1 cellular context compared by ENCODE assay signal in the genomic region with DNA sequence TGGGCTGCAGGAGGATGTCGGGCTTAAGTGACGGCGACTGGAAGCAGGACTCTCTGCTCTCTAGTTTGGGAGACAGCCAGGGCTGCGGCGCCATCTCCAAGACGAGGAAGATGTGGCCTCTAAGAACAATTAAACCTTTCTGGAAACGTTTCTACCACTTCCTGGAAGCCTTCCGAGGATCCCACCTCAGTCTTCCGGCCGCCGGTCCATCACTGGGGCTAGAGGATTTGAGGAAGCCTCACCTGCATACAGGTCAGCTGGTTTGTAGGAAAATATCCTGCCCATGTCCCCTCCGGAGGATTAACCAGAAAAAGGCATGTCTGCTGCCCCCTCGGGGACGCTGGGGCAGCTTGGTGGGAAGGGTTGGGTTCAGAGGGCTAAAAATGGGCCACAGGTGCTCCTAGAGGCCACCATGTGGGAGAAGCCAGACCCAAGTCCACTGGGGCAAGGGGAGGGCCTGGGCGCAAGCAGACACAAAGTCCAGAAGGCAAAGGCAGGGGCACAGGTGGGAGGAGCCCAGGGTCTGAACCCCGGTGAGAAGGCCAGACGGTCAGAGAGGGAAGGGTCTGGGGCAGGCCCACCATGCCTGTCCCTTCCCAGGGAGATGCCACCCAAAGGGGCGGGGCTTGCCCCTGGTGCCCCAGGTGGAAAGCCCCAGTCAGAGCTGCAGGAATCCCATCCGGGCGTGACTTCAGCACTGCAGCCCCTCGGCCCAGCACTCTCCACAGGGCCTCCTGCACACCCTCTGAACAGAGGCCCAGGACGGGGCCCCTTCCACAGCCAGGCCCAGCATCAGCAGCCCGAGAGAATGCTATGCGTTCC.
TF ChIP-seq lines count a peak whose summit lies in the region.

No MANE protein-coding gene starts in this region.

TF ChIP-seq in HepG2, 621 proteins besides CTCF, POLR2A, EP300 and RAD21 (continued from another document and continues in another):
- TF ChIP-seq, protein P1, sequence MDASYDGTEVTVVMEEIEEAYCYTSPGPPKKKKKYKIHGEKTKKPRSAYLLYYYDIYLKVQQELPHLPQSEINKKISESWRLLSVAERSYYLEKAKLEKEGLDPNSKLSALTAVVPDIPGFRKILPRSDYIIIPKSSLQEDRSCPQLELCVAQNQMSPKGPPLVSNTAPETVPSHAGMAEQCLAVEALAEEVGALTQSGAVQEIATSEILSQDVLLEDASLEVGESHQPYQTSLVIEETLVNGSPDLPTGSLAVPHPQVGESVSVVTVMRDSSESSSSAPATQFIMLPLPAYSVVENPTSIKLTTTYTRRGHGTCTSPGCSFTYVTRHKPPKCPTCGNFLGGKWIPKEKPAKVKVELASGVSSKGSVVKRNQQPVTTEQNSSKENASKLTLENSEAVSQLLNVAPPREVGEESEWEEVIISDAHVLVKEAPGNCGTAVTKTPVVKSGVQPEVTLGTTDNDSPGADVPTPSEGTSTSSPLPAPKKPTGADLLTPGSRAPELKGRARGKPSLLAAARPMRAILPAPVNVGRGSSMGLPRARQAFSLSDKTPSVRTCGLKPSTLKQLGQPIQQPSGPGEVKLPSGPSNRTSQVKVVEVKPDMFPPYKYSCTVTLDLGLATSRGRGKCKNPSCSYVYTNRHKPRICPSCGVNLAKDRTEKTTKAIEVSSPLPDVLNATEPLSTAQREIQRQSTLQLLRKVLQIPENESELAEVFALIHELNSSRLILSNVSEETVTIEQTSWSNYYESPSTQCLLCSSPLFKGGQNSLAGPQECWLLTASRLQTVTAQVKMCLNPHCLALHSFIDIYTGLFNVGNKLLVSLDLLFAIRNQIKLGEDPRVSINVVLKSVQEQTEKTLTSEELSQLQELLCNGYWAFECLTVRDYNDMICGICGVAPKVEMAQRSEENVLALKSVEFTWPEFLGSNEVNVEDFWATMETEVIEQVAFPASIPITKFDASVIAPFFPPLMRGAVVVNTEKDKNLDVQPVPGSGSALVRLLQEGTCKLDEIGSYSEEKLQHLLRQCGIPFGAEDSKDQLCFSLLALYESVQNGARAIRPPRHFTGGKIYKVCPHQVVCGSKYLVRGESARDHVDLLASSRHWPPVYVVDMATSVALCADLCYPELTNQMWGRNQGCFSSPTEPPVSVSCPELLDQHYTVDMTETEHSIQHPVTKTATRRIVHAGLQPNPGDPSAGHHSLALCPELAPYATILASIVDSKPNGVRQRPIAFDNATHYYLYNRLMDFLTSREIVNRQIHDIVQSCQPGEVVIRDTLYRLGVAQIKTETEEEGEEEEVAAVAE (CRISPR knock-in tag; IDR thresholded peaks at IDR 0.05; ENCODE audit: borderline replicate concordance): no peak
- TF ChIP-seq TSC22D2 (CRISPR knock-in tag; IDR thresholded peaks at IDR 0.05; ENCODE audit: borderline replicate concordance) (no peak), ZSCAN12 (CRISPR knock-in tag; IDR thresholded peaks at IDR 0.05) (no peak), KDM1A (CRISPR knock-in tag; IDR thresholded peaks at IDR 0.05) (no peak), AHR (CRISPR knock-in tag; IDR thresholded peaks at IDR 0.05) (no peak), ZNF260 (CRISPR knock-in tag; IDR thresholded peaks at IDR 0.05; ENCODE audit: borderline replicate concordance, low read depth) (no peak), SMAD9 (CRISPR knock-in tag; IDR thresholded peaks at IDR 0.05) (no peak), BCL6 (CRISPR knock-in tag; IDR thresholded peaks at IDR 0.05) (peak; percentile 76), DMAP1 (CRISPR knock-in tag; IDR thresholded peaks at IDR 0.05) (no peak), MAFF (IDR thresholded peaks at IDR 0.05; ENCODE audit: low read depth, low read length) (no peak), KDM5B (CRISPR knock-in tag; IDR thresholded peaks at IDR 0.05; ENCODE audit: borderline replicate concordance) (no peak; the same call in 1 of the 2 replicates), ZNF790 (CRISPR knock-in tag; IDR thresholded peaks at IDR 0.05; ENCODE audit: borderline replicate concordance) (no peak), REPIN1 (CRISPR knock-in tag; IDR thresholded peaks at IDR 0.05; ENCODE audit: borderline replicate concordance, low read depth) (peak; percentile 76; the same call in 1 of the 2 replicates), SNAI1 (CRISPR knock-in tag; IDR thresholded peaks at IDR 0.05; ENCODE audit: borderline replicate concordance) (no peak), ZMYM2 (CRISPR knock-in tag; IDR thresholded peaks at IDR 0.05) (peak; percentile 72; the same call in 1 of the 2 replicates), SYNCRIP (IDR thresholded peaks at IDR 0.05; ENCODE audit: insufficient read depth, low read depth, low read length) (no peak), MBD4 (IDR thresholded peaks at IDR 0.05; ENCODE audit: borderline replicate concordance, low read length) (no peak), ZNF724P (CRISPR knock-in tag; IDR thresholded peaks at IDR 0.05; ENCODE audit: borderline replicate concordance) (no peak), RXRB (CRISPR knock-in tag; IDR thresholded peaks at IDR 0.05; ENCODE audit: borderline replicate concordance) (peak; percentile 89), NFKB2 (CRISPR knock-in tag; IDR thresholded peaks at IDR 0.05; ENCODE audit: borderline replicate concordance) (peak; percentile 64; the same call in 1 of the 2 replicates), ZFX (CRISPR knock-in tag; IDR thresholded peaks at IDR 0.05; ENCODE audit: low read depth) (peak; percentile 48; the same call in 1 of the 2 replicates), ATF7-NPFF (CRISPR knock-in tag; IDR thresholded peaks at IDR 0.05; ENCODE audit: low read depth) (peak; percentile 46; the same call in 1 of the 2 replicates), RBAK (CRISPR knock-in tag; IDR thresholded peaks at IDR 0.05) (no peak)
- TF ChIP-seq, protein P2, sequence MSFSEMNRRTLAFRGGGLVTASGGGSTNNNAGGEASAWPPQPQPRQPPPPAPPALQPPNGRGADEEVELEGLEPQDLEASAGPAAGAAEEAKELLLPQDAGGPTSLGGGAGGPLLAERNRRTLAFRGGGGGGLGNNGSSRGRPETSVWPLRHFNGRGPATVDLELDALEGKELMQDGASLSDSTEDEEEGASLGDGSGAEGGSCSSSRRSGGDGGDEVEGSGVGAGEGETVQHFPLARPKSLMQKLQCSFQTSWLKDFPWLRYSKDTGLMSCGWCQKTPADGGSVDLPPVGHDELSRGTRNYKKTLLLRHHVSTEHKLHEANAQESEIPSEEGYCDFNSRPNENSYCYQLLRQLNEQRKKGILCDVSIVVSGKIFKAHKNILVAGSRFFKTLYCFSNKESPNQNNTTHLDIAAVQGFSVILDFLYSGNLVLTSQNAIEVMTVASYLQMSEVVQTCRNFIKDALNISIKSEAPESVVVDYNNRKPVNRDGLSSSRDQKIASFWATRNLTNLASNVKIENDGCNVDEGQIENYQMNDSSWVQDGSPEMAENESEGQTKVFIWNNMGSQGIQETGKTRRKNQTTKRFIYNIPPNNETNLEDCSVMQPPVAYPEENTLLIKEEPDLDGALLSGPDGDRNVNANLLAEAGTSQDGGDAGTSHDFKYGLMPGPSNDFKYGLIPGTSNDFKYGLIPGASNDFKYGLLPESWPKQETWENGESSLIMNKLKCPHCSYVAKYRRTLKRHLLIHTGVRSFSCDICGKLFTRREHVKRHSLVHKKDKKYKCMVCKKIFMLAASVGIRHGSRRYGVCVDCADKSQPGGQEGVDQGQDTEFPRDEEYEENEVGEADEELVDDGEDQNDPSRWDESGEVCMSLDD (CRISPR knock-in tag; IDR thresholded peaks at IDR 0.05; ENCODE audit: borderline replicate concordance): 0 out of 2 replicates have a peak, but pooled peaks have one; percentile 30
- TF ChIP-seq, protein P3, sequence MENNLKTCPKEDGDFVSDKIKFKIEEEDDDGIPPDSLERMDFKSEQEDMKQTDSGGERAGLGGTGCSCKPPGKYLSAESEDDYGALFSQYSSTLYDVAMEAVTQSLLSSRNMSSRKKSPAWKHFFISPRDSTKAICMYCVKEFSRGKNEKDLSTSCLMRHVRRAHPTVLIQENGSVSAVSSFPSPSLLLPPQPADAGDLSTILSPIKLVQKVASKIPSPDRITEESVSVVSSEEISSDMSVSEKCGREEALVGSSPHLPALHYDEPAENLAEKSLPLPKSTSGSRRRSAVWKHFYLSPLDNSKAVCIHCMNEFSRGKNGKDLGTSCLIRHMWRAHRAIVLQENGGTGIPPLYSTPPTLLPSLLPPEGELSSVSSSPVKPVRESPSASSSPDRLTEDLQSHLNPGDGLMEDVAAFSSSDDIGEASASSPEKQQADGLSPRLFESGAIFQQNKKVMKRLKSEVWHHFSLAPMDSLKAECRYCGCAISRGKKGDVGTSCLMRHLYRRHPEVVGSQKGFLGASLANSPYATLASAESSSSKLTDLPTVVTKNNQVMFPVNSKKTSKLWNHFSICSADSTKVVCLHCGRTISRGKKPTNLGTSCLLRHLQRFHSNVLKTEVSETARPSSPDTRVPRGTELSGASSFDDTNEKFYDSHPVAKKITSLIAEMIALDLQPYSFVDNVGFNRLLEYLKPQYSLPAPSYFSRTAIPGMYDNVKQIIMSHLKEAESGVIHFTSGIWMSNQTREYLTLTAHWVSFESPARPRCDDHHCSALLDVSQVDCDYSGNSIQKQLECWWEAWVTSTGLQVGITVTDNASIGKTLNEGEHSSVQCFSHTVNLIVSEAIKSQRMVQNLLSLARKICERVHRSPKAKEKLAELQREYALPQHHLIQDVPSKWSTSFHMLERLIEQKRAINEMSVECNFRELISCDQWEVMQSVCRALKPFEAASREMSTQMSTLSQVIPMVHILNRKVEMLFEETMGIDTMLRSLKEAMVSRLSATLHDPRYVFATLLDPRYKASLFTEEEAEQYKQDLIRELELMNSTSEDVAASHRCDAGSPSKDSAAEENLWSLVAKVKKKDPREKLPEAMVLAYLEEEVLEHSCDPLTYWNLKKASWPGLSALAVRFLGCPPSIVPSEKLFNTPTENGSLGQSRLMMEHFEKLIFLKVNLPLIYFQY (CRISPR knock-in tag; IDR thresholded peaks at IDR 0.05; ENCODE audit: borderline replicate concordance): peak; percentile 90; the same call in 1 of the 2 replicates
- TF ChIP-seq, protein P4, sequence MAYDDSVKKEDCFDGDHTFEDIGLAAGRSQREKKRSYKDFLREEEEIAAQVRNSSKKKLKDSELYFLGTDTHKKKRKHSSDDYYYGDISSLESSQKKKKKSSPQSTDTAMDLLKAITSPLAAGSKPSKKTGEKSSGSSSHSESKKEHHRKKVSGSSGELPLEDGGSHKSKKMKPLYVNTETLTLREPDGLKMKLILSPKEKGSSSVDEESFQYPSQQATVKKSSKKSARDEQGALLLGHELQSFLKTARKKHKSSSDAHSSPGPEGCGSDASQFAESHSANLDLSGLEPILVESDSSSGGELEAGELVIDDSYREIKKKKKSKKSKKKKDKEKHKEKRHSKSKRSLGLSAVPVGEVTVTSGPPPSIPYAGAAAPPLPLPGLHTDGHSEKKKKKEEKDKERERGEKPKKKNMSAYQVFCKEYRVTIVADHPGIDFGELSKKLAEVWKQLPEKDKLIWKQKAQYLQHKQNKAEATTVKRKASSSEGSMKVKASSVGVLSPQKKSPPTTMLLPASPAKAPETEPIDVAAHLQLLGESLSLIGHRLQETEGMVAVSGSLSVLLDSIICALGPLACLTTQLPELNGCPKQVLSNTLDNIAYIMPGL (CRISPR knock-in tag; IDR thresholded peaks at IDR 0.05; ENCODE audit: borderline replicate concordance in 1 of 2, low read depth in 1 of 2): peak in 1 of 2 experiments; percentile 32; a peak in 1 of 4 replicates
- TF ChIP-seq, protein P5, sequence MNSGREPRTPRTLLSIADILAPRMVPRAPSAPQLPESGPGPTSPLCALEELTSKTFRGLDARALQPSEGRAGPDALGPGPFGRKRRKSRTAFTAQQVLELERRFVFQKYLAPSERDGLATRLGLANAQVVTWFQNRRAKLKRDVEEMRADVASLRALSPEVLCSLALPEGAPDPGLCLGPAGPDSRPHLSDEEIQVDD (CRISPR knock-in tag; IDR thresholded peaks at IDR 0.05; ENCODE audit: borderline replicate concordance): peak; percentile 55; the same call in 1 of the 2 replicates
- TF ChIP-seq, protein P6, sequence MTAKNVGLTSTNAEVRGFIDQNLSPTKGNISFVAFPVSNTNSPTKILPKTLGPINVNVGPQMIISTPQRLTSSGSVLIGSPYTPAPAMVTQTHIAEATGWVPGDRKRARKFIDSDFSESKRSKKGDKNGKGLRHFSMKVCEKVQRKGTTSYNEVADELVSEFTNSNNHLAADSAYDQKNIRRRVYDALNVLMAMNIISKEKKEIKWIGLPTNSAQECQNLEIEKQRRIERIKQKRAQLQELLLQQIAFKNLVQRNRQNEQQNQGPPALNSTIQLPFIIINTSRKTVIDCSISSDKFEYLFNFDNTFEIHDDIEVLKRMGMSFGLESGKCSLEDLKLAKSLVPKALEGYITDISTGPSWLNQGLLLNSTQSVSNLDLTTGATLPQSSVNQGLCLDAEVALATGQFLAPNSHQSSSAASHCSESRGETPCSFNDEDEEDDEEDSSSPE (CRISPR knock-in tag; IDR thresholded peaks at IDR 0.05): peak; percentile 57; the same call in 1 of the 2 replicates
- TF ChIP-seq, protein P7, sequence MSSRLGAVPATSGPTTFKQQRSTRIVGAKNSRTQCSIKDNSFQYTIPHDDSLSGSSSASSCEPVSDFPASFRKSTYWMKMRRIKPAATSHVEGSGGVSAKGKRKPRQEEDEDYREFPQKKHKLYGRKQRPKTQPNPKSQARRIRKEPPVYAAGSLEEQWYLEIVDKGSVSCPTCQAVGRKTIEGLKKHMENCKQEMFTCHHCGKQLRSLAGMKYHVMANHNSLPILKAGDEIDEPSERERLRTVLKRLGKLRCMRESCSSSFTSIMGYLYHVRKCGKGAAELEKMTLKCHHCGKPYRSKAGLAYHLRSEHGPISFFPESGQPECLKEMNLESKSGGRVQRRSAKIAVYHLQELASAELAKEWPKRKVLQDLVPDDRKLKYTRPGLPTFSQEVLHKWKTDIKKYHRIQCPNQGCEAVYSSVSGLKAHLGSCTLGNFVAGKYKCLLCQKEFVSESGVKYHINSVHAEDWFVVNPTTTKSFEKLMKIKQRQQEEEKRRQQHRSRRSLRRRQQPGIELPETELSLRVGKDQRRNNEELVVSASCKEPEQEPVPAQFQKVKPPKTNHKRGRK (CRISPR knock-in tag; IDR thresholded peaks at IDR 0.05): no peak
- TF ChIP-seq, protein P8, sequence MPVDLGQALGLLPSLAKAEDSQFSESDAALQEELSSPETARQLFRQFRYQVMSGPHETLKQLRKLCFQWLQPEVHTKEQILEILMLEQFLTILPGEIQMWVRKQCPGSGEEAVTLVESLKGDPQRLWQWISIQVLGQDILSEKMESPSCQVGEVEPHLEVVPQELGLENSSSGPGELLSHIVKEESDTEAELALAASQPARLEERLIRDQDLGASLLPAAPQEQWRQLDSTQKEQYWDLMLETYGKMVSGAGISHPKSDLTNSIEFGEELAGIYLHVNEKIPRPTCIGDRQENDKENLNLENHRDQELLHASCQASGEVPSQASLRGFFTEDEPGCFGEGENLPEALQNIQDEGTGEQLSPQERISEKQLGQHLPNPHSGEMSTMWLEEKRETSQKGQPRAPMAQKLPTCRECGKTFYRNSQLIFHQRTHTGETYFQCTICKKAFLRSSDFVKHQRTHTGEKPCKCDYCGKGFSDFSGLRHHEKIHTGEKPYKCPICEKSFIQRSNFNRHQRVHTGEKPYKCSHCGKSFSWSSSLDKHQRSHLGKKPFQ (CRISPR knock-in tag; IDR thresholded peaks at IDR 0.05; ENCODE audit: insufficient replicate concordance): no peak
- TF ChIP-seq, protein P9, sequence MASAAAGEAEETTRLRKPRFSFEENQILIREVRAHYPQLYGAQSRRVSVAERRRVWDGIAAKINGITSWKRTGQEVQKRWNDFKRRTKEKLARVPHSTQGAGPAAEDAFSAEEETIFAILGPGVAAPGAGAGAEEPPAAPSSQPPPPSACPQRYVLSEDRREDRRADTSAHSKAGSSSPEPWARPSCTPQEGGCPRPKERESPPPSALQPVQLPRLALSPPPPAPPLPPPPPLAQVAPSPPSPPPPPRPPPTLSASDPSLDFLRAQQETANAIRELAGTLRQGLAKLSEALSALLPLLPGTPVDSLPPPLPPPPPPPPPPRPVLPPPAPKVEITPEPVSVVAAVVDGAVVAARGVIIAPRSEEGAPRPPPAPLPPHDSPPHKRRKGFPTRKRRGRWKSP (CRISPR knock-in tag; IDR thresholded peaks at IDR 0.05): no peak
